ENCODE assay signal across 12 cellular contexts in genomic region chr2:189002079-189002478, GRCh38. TPM values are rescaled to one million over a fixed set of nuclear protein-coding genes. Genes with fewer than 3 reads are reported as not detected.
DNase-seq lines count a peak whose midpoint lies in the region; ATAC-seq and TF ChIP-seq lines count a peak whose summit lies in the region.
"Had no signal": no experiment of that assay in that cellular context is flagged by ENCODE, and none has a peak within 500 bp of the region (broad histone marks: within the 10 kb centered on the region; RNA-seq: fewer than 3 reads in every experiment).

No MANE protein-coding gene starts in this region.

- no peaks in the 10 kb centered on the region for H3K9me3 ChIP-seq in tibial artery

- TF ChIP-seq CTCF in RWPE1 (conservative IDR thresholded peaks at IDR 0.05; ENCODE audit: low read depth) (no peak), tibial artery (IDR thresholded peaks at IDR 0.05) (no peak)

- H3K4me1 Mint-ChIP-seq in activated naive CD4-positive, alpha-beta T cell treated with anti-CD3 and anti-CD28 coated beads for 36 hours (ENCODE audit: low read depth), result peaks cover 3% of the 10 kb centered on the region
- H3K4me1 Mint-ChIP-seq in activated naive CD4-positive, alpha-beta T cell treated with anti-CD3 and anti-CD28 coated beads, Interleukin-2, amount 10 ng/mL, durations not matched to agents 7 days and 5 days, result peaks cover 3% of the 10 kb centered on the region
- peaks cover 3% of the 10 kb centered on the region for H3K4me1 Mint-ChIP-seq in activated CD4-positive, alpha-beta memory T cell treated with anti-CD3 and anti-CD28 coated beads for 36 hours (ENCODE audit: low read depth)

- no peak overlapping the region for H3K27ac ChIP-seq in RWPE1
- H3K27ac ChIP-seq in epithelial cell of prostate, result no peak overlapping the region
- H3K27ac ChIP-seq in tibial artery, result peak overlapping the region; percentile 22 to 44
- H3K27ac ChIP-seq: HL-60 had no signal

- no peak for ATAC-seq in HG03139 (IDR thresholded peaks at IDR 0.05; ENCODE audit: unreplicated experiment)
- ATAC-seq: activated CD8-positive, alpha-beta memory T cell treated with anti-CD3 and anti-CD28 coated beads, Interleukin-2, amount 10 ng/mL, durations not matched to agents 7 days and 5 days had no signal

- no peaks in the 10 kb centered on the region for H3K9me3 Mint-ChIP-seq in activated naive CD4-positive, alpha-beta T cell treated with anti-CD3 and anti-CD28 coated beads for 36 hours
- no peaks in the 10 kb centered on the region for H3K9me3 Mint-ChIP-seq in activated naive CD4-positive, alpha-beta T cell treated with anti-CD3 and anti-CD28 coated beads, Interleukin-2, amount 10 ng/mL, durations not matched to agents 7 days and 5 days
- H3K9me3 Mint-ChIP-seq in activated CD4-positive, alpha-beta memory T cell treated with anti-CD3 and anti-CD28 coated beads for 36 hours, result no peaks in the 10 kb centered on the region

- H3K4me3 ChIP-seq in tibial artery, result no peak overlapping the region

- no peak overlapping the region for H3K4me3 Mint-ChIP-seq in activated naive CD4-positive, alpha-beta T cell treated with anti-CD3 and anti-CD28 coated beads for 36 hours
- no peak overlapping the region for H3K4me3 Mint-ChIP-seq in activated naive CD4-positive, alpha-beta T cell treated with anti-CD3 and anti-CD28 coated beads, Interleukin-2, amount 10 ng/mL, durations not matched to agents 7 days and 5 days
- no peak overlapping the region for H3K4me3 Mint-ChIP-seq in activated CD4-positive, alpha-beta memory T cell treated with anti-CD3 and anti-CD28 coated beads for 36 hours
- H3K4me3 Mint-ChIP-seq: activated CD8-positive, alpha-beta memory T cell treated with anti-CD3 and anti-CD28 coated beads, Interleukin-2, amount 10 ng/mL, durations not matched to agents 7 days and 5 days had no signal

- no peaks in the 10 kb centered on the region for H3K27me3 Mint-ChIP-seq in activated naive CD4-positive, alpha-beta T cell treated with anti-CD3 and anti-CD28 coated beads for 36 hours (ENCODE audit: low read depth)
- no peaks in the 10 kb centered on the region for H3K27me3 Mint-ChIP-seq in activated naive CD4-positive, alpha-beta T cell treated with anti-CD3 and anti-CD28 coated beads, Interleukin-2, amount 10 ng/mL, durations not matched to agents 7 days and 5 days
- H3K27me3 Mint-ChIP-seq in activated CD4-positive, alpha-beta memory T cell treated with anti-CD3 and anti-CD28 coated beads for 36 hours, result peaks cover 2% of the 10 kb centered on the region
- H3K27me3 Mint-ChIP-seq: activated CD8-positive, alpha-beta memory T cell treated with anti-CD3 and anti-CD28 coated beads, Interleukin-2, amount 10 ng/mL, durations not matched to agents 7 days and 5 days had no signal

- CTCF ChIA-PET in activated naive CD4-positive, alpha-beta T cell treated with anti-CD3 and anti-CD28 coated beads for 36 hours (lab: Charles Lee), result no interaction called here
- CTCF ChIA-PET in activated naive CD4-positive, alpha-beta T cell treated with anti-CD3 and anti-CD28 coated beads, Interleukin-2, amount 10 ng/mL, durations not matched to agents 7 days and 5 days (lab: Charles Lee), result no interaction called here
- CTCF ChIA-PET in RWPE1 (lab: Yijun Ruan, JAX), result no interaction called here
- CTCF ChIA-PET in activated CD4-positive, alpha-beta memory T cell treated with anti-CD3 and anti-CD28 coated beads for 36 hours (lab: Charles Lee), result no interaction called here

- no peak overlapping the region for H3K27ac Mint-ChIP-seq in activated naive CD4-positive, alpha-beta T cell treated with anti-CD3 and anti-CD28 coated beads for 36 hours
- H3K27ac Mint-ChIP-seq in activated naive CD4-positive, alpha-beta T cell treated with anti-CD3 and anti-CD28 coated beads, Interleukin-2, amount 10 ng/mL, durations not matched to agents 7 days and 5 days, result no peak overlapping the region
- no peak overlapping the region for H3K27ac Mint-ChIP-seq in activated CD4-positive, alpha-beta memory T cell treated with anti-CD3 and anti-CD28 coated beads for 36 hours
- H3K27ac Mint-ChIP-seq: activated CD8-positive, alpha-beta memory T cell treated with anti-CD3 and anti-CD28 coated beads, Interleukin-2, amount 10 ng/mL, durations not matched to agents 7 days and 5 days had no signal

- H3K27me3 ChIP-seq in tibial artery, result no peaks in the 10 kb centered on the region

- H3K36me3 Mint-ChIP-seq in activated naive CD4-positive, alpha-beta T cell treated with anti-CD3 and anti-CD28 coated beads for 36 hours (ENCODE audit: low read depth), result no peaks in the 10 kb centered on the region
- H3K36me3 Mint-ChIP-seq in activated naive CD4-positive, alpha-beta T cell treated with anti-CD3 and anti-CD28 coated beads, Interleukin-2, amount 10 ng/mL, durations not matched to agents 7 days and 5 days, result no peaks in the 10 kb centered on the region
- H3K36me3 Mint-ChIP-seq in activated CD4-positive, alpha-beta memory T cell treated with anti-CD3 and anti-CD28 coated beads for 36 hours, result no peaks in the 10 kb centered on the region
- H3K36me3 Mint-ChIP-seq: activated CD8-positive, alpha-beta memory T cell treated with anti-CD3 and anti-CD28 coated beads, Interleukin-2, amount 10 ng/mL, durations not matched to agents 7 days and 5 days had no signal

- peak; percentile 8 for DNase-seq in activated naive CD4-positive, alpha-beta T cell treated with anti-CD3 and anti-CD28 coated beads for 36 hours
- no peak for DNase-seq in activated naive CD4-positive, alpha-beta T cell treated with anti-CD3 and anti-CD28 coated beads, Interleukin-2, amount 10 ng/mL, durations not matched to agents 7 days and 5 days
- DNase-seq in RWPE1 (ENCODE audit: low spot score) (peak; percentile 12), epithelial cell of prostate (ENCODE audit: low read depth, low spot score) (peak; percentile 33), tibial artery (no peak), head of caudate nucleus (no peak)
- no peak for DNase-seq in activated CD4-positive, alpha-beta memory T cell treated with anti-CD3 and anti-CD28 coated beads for 36 hours
- DNase-seq: activated CD8-positive, alpha-beta memory T cell treated with anti-CD3 and anti-CD28 coated beads, Interleukin-2, amount 10 ng/mL, durations not matched to agents 7 days and 5 days; amygdala; T-helper 2 cell had no signal

- H3K4me1 ChIP-seq in tibial artery, result peaks cover 0 to 12% (median 0%) of the 10 kb centered on the region in 4 donors

- intact Hi-C loops in activated naive CD4-positive, alpha-beta T cell treated with anti-CD3 and anti-CD28 coated beads for 36 hours (cut with micrococcal nuclease), result no loop called here
- intact Hi-C loops in tibial artery (cut with DNase I; ENCODE audit: low total_unique reads), result no loop called here
- intact Hi-C loops in head of caudate nucleus (cut with DNase I), result no loop called here
- intact Hi-C loops in activated CD4-positive, alpha-beta memory T cell treated with anti-CD3 and anti-CD28 coated beads for 36 hours (cut with micrococcal nuclease), result no loop called here

- POLR2A ChIA-PET in RWPE1 (lab: Yijun Ruan, JAX; ENCODE audit: low non-redundant PET), result no interaction called here
- POLR2A ChIA-PET in activated CD4-positive, alpha-beta memory T cell treated with anti-CD3 and anti-CD28 coated beads for 36 hours (lab: Charles Lee), result no interaction called here

- H3K36me3 ChIP-seq in tibial artery, result peaks cover 93 to 100% (median 94%) of the 10 kb centered on the region in 3 donors

RNA-seq across cellular contexts. Expression of gene COL3A1, which starts 27.9 kb away (rescaled TPM):
- total RNA-seq in activated naive CD4-positive, alpha-beta T cell treated with anti-CD3 and anti-CD28 coated beads for 36 hours, result not detected
- not detected for total RNA-seq in activated CD4-positive, alpha-beta memory T cell treated with anti-CD3 and anti-CD28 coated beads for 36 hours

Comparison
In these comparisons a context has a peak if more than half of its experiments do, and no peak if none do; other contexts are left out.
1. DNase-seq: peak in activated naive CD4-positive, alpha-beta T cell treated with anti-CD3 and anti-CD28 coated beads for 36 hours (single experiment), RWPE1 (single experiment) and epithelial cell of prostate (single experiment); none in activated naive CD4-positive, alpha-beta T cell treated with anti-CD3 and anti-CD28 coated beads, Interleukin-2, amount 10 ng/mL, durations not matched to agents 7 days and 5 days (single experiment), tibial artery (0 of 2), head of caudate nucleus (0 of 42) and activated CD4-positive, alpha-beta memory T cell treated with anti-CD3 and anti-CD28 coated beads for 36 hours (single experiment).
2. H3K27ac ChIP-seq: peak in tibial artery (2 of 2); none in RWPE1 (single experiment) and epithelial cell of prostate (single experiment).